ENCODE assay signal across 21 cellular contexts in the genomic region with DNA sequence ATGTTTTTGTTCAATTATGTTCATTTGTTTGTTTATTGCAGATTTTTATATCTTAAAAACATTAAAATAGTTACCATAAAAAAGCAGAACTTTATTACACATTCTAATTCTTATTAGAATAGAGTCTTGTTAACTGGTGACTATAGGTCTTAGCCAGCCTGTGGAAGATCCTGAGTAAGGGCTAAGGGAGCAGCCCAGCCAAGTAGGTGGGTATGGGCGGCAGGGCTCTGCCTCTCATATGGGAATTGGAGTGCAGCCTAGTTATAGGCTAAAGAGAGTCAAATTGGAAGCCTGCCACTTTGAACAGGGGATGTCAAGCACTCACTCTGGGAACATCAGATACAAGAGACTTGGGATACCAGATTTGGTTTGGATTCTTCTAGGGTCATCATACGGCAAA.
"Had no signal": no experiment of that assay in that cellular context is flagged by ENCODE, and none has a peak within 500 bp of the region (broad histone marks: within the 10 kb centered on the region; RNA-seq: fewer than 3 reads in every experiment).

No MANE protein-coding gene starts in this region.

- H2AFZ ChIP-seq: hepatocyte, neural progenitor cell had no signal

- H3K4me3 ChIP-seq: adrenal gland, hepatocyte, neural progenitor cell, prostate gland had no signal

- H3K4me3 Mint-ChIP-seq: activated CD4-positive, alpha-beta memory T cell treated with anti-CD3 and anti-CD28 coated beads for 36 hours; activated T-helper 1 cell treated with anti-CD3 and anti-CD28 coated beads, Interleukin-12 subunit alpha, Interleukin-12 subunit beta, Interleukin-2, Interleukin-4 antibody, amounts not matched to agents 30 ng/mL and 10 ng/mL and 1 ng/mL, durations not matched to agents 14 hours and 24 hours and 36 hours; memory B cell; naive B cell; neural progenitor cell; stimulated activated naive CD8-positive, alpha-beta T cell treated with anti-CD3 and anti-CD28 coated beads, Interleukin-15, Interleukin-2, amounts not matched to agents 100 ng/mL and 50 ng/mL, for 24 hours; type B pancreatic cell; WTC11 had no signal

- H3K9me3 Mint-ChIP-seq: activated CD4-positive, alpha-beta memory T cell treated with anti-CD3 and anti-CD28 coated beads for 36 hours; activated naive CD4-positive, alpha-beta T cell treated with anti-CD3 and anti-CD28 coated beads, Interleukin-2, amount 50 U/mL, for 72 hours; activated T-helper 1 cell treated with anti-CD3 and anti-CD28 coated beads, Interleukin-12 subunit alpha, Interleukin-12 subunit beta, Interleukin-2, Interleukin-4 antibody, amounts not matched to agents 30 ng/mL and 10 ng/mL and 1 ng/mL, durations not matched to agents 14 hours and 24 hours and 36 hours; memory B cell; naive B cell; neural progenitor cell; stimulated activated naive CD8-positive, alpha-beta T cell treated with anti-CD3 and anti-CD28 coated beads, Interleukin-15, Interleukin-2, amounts not matched to agents 100 ng/mL and 50 ng/mL, for 24 hours; type B pancreatic cell; WTC11 had no signal

- H3K79me2 ChIP-seq: hepatocyte had no signal

- H3K36me3 ChIP-seq: adrenal gland, neural progenitor cell, prostate gland had no signal

- H3K36me3 Mint-ChIP-seq: activated CD4-positive, alpha-beta memory T cell treated with anti-CD3 and anti-CD28 coated beads for 36 hours; activated naive CD4-positive, alpha-beta T cell treated with anti-CD3 and anti-CD28 coated beads, Interleukin-2, amount 50 U/mL, for 72 hours; memory B cell; naive B cell; neural progenitor cell; type B pancreatic cell; WTC11 had no signal

- H3K4me1 Mint-ChIP-seq: memory B cell, naive B cell, WTC11 had no signal

- ATAC-seq: activated naive CD4-positive, alpha-beta T cell treated with anti-CD3 and anti-CD28 coated beads, Interleukin-2, amount 50 U/mL, for 72 hours; WTC11 had no signal

- H3K27me3 ChIP-seq: adrenal gland, hepatocyte had no signal

- H3K4me1 ChIP-seq: prostate gland had no signal

- H3K27ac ChIP-seq: adrenal gland, hepatocyte, neural progenitor cell, prostate gland had no signal

- H3K27ac Mint-ChIP-seq: activated CD4-positive, alpha-beta memory T cell treated with anti-CD3 and anti-CD28 coated beads for 36 hours; activated naive CD4-positive, alpha-beta T cell treated with anti-CD3 and anti-CD28 coated beads, Interleukin-2, amount 50 U/mL, for 72 hours; activated T-helper 1 cell treated with anti-CD3 and anti-CD28 coated beads, Interleukin-12 subunit alpha, Interleukin-12 subunit beta, Interleukin-2, Interleukin-4 antibody, amounts not matched to agents 30 ng/mL and 10 ng/mL and 1 ng/mL, durations not matched to agents 14 hours and 24 hours and 36 hours; memory B cell; naive B cell; neural progenitor cell; stimulated activated naive CD8-positive, alpha-beta T cell treated with anti-CD3 and anti-CD28 coated beads, Interleukin-15, Interleukin-2, amounts not matched to agents 100 ng/mL and 50 ng/mL, for 24 hours; type B pancreatic cell; WTC11 had no signal

- FAIRE-seq: bronchial epithelial cell, endothelial cell of umbilical vein, TTC549 had no signal

- DNase-seq: activated CD4-positive, alpha-beta memory T cell treated with anti-CD3 and anti-CD28 coated beads for 36 hours; activated CD4-positive, alpha-beta T cell treated with anti-CD3 and anti-CD28 coated beads for 4 hours; activated gamma-delta T cell treated with Interleukin-2 at 50 U/mL for 16 hours; activated T-cell treated with anti-CD3 and anti-CD28 coated beads for 4 hours; adrenal gland; effector CD8-positive, alpha-beta T cell; foreskin fibroblast; naive B cell; right cardiac atrium had no signal

- H3K9ac ChIP-seq: neural progenitor cell had no signal

- H3K4me2 ChIP-seq: hepatocyte, neural progenitor cell had no signal

- H3K9me3 ChIP-seq: adrenal gland, prostate gland had no signal
